9 cellular contexts compared by ENCODE assay signal in the genomic region with DNA sequence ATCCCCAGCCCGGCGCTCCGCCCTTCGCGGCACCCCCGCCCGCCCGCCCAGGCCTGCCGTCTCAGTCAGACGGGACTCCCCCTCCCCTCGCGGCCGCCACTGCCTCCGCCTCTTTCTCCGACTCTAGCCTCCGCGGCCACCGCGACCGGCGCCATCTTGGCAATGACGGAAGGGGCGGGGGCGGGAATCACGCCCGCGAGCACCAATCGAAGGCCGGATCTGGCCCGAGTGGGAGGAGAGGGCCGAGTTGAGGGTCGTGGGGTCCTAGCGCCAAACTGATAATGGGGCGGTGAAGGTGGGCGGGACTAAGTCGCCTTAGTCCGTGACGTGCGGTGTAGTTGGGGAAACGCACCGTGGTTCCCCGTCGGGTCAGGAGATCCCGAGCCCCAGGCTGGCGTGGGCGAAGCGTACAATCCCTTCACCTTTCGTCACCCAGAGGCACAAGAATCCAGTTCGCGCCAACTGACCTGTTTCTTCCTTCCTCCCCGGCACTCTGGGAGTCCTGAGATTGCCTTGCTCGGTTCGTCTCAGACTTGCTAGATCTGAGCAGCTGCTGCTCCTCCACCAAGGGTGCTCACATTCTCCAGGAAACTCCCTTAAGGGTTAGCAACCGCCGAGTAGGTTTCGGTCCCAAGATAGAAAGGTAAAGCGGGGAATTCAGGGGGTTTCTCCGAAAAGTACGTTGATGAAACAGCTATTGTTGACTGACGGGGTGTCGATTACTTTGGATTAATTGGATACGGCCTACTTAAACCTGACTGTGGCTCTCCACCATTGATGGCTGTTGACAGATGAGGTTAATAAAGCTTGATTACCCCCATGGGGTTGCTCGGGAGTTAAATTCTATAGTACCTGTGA. TPM values are rescaled to one million over a fixed set of nuclear protein-coding genes. Genes with fewer than 3 reads are reported as not detected.
DNase-seq lines count a peak whose midpoint lies in the region; ATAC-seq, FAIRE-seq and TF ChIP-seq lines count a peak whose summit lies in the region.
"Had no signal": no experiment of that assay in that cellular context is flagged by ENCODE, and none has a peak within 500 bp of the region (broad histone marks: within the 10 kb centered on the region; RNA-seq: fewer than 3 reads in every experiment).

Gene DENND4A, minus strand, starts transcription at position 164 of the 858 bp plus-strand sequence. CDS start 35,843 bp downstream, outside the sequence.

- peaks cover 24% of the 10 kb centered on the region for H3K79me2 ChIP-seq in keratinocyte (ENCODE audit: control insufficient read depth, insufficient read depth, low read length)

- H4K20me1 ChIP-seq in keratinocyte (ENCODE audit: control insufficient read depth, extremely low read depth, insufficient read depth, low read length) = no peaks in the 10 kb centered on the region

- H3K4me2 ChIP-seq in keratinocyte (ENCODE audit: control insufficient read depth, extremely low read depth, insufficient read depth, low read depth, low read length) = peak within 1 kb of the TSS; percentile 98

- peak within 1 kb of the TSS; percentile 98 for H3K27ac ChIP-seq in keratinocyte (ENCODE audit: control insufficient read depth, insufficient read depth, low read length)

- H2AFZ ChIP-seq in keratinocyte (ENCODE audit: control insufficient read depth, low read length) = peak within 1 kb of the TSS; percentile 89

- ATAC-seq in GM19035 (IDR thresholded peaks at IDR 0.05; ENCODE audit: unreplicated experiment) (peak; percentile 83), HG03354 (IDR thresholded peaks at IDR 0.05; ENCODE audit: poor library complexity, severe bottlenecking, unreplicated experiment) (peak; percentile 83)

- H3K9me1 ChIP-seq in keratinocyte (ENCODE audit: control insufficient read depth, extremely low read depth, insufficient read depth, low read length) = no peaks in the 10 kb centered on the region

- H3K4me1 ChIP-seq in keratinocyte (ENCODE audit: control insufficient read depth, extremely low read depth, insufficient read depth, low read length) = peaks cover 33% of the 10 kb centered on the region

- no peaks in the 10 kb centered on the region for H3K9me3 ChIP-seq in keratinocyte (ENCODE audit: control insufficient read depth, low read depth, low read length)

- H3K27me3 ChIP-seq in keratinocyte (ENCODE audit: control insufficient read depth, extremely low read depth, insufficient read depth, low read length) = no peaks in the 10 kb centered on the region

- DNase-seq in AG09319 (ENCODE audit: extremely low read depth, low read depth) = peak; percentile 94
- DNase-seq in NCI-H446 treated with DMSO at 0.1 percent for 48 hours (lab: John Stamatoyannopoulos, UW) = peak; percentile 94
- DNase-seq in activated CD4-positive, CD25-positive, alpha-beta regulatory T cell treated with anti-CD3 and anti-CD28 coated beads, Interleukin-2, amount 50 U/mL, for 72 hours = peak; percentile 98
- DNase-seq in cerebellar nuclear complex (lab: John Stamatoyannopoulos, UW) = peak; percentile 76 to 86
- DNase-seq in keratinocyte (ENCODE audit: low read depth, low spot score) = peak; percentile 90
- peak; percentile 97 to 98 for DNase-seq in stimulated activated CD4-positive, alpha-beta T cell treated with anti-CD3 and anti-CD28 coated beads, Interleukin-15, amount 100 ng/mL, for 1 hour (ENCODE audit: low read depth in 1 of 2, low spot score in 1 of 2)

- dilution Hi-C loops in keratinocyte (cut with MboI; ENCODE audit: extremely low pct_ligation_motif_present, low sequenced_read_pairs) = no loop called here

- TF ChIP-seq CTCF in AG09319 (IDR thresholded peaks at IDR 0.05; ENCODE audit: low read depth, low read length) (no peak), keratinocyte (optimal IDR thresholded peaks at IDR 0.05 in 1 of 3, IDR thresholded peaks at IDR 0.05 in 1 of 3, conservative IDR thresholded peaks at IDR 0.05 in 1 of 3; ENCODE audit: extremely low read depth in 1 of 3, insufficient read depth in 2 of 3, low read length in 3 of 3) (no peak)

- peak within 1 kb of the TSS; percentile 95 for H3K9ac ChIP-seq in keratinocyte (ENCODE audit: control insufficient read depth, extremely low read depth, insufficient read depth, low read length)

- peak within 1 kb of the TSS; percentile 86 to 91 (median 90) for H3K4me3 ChIP-seq in keratinocyte (ENCODE audit: control insufficient read depth in 2 of 3, extremely low read depth in 1 of 3, insufficient read depth in 2 of 3, low read depth in 1 of 3, low read length in 3 of 3)

- no peaks in the 10 kb centered on the region for H3K36me3 ChIP-seq in keratinocyte (ENCODE audit: control insufficient read depth in 2 of 2, extremely low read depth in 1 of 2, insufficient read depth in 2 of 2, low read length in 2 of 2)

- peak; percentile 34 for FAIRE-seq in keratinocyte (lab: Jason Lieb, UNC)
- FAIRE-seq: colon had no signal

RNA-seq across cellular contexts. Expression of gene DENND4A, which starts in this region (rescaled TPM):
- polyA plus RNA-seq in keratinocyte = 6.0 to 10.0 TPM (median 6.5 TPM) in 3 replicates
- polyA plus RNA-seq in keratinocyte (2011; ENCODE audit: low read depth) = 9.5 TPM
- polyA plus RNA-seq in keratinocyte (2011; cell fraction: cytosol; rRNA removed) = 3.8 and 8.8 TPM in 2 replicates
- polyA plus RNA-seq in keratinocyte (2011; cell fraction: nucleus; rRNA removed) = 11.6 and 13.3 TPM in 2 replicates
- polyA plus RNA-seq in keratinocyte (2012; ENCODE audit: low replicate concordance) = 3.3 and 6.9 TPM in 2 replicates
- polyA minus RNA-seq in keratinocyte = 7.0 to 31.9 TPM (median 18.5 TPM) in 3 replicates
- polyA minus RNA-seq in keratinocyte (2011; cell fraction: cytosol; rRNA and poly(A)+ RNA removed) = 9.0 TPM
- 23.4 and 39.9 TPM in 2 replicates for polyA minus RNA-seq in keratinocyte (2011; cell fraction: nucleus; rRNA and poly(A)+ RNA removed)

Comparison
In these comparisons a context has a peak if more than half of its experiments do, and no peak if none do; other contexts are left out.
1. Peak in every context shown above with its lines: DNase-seq, ATAC-seq, H3K4me3 ChIP-seq and H3K27ac ChIP-seq.